Comparison of ENCODE assay signal across 8 cellular contexts in genomic region chr20:63736893-63737689, GRCh38. TPM values are rescaled to one million over a fixed set of nuclear protein-coding genes. Genes with fewer than 3 reads are reported as not detected.
DNase-seq lines count a peak whose midpoint lies in the region; ATAC-seq and TF ChIP-seq lines count a peak whose summit lies in the region.

No MANE protein-coding gene starts in this region.

- peak overlapping the region; percentile 9 to 52 (median 26) for H3K4me3 ChIP-seq in transverse colon

- intact Hi-C loops in transverse colon (cut with DNase I; ENCODE audit: low total_unique reads): no loop called here

- H3K36me3 ChIP-seq in transverse colon: no peaks in the 10 kb centered on the region

- ATAC-seq in HG03439 (IDR thresholded peaks at IDR 0.05; ENCODE audit: unreplicated experiment): no peak

- TF ChIP-seq EP300 in transverse colon (IDR thresholded peaks at IDR 0.05; ENCODE audit: low read depth): no peak

- peak overlapping the region; percentile 59 to 93 (median 82) for H3K27ac ChIP-seq in transverse colon

- in situ Hi-C loops in transverse colon (cut with MboI; ENCODE audit: low pct_ligation_motif_present in 1 of 4, low pct_unique_long_range_greater_than_20kb in 1 of 4, low sequenced_read_pairs in 3 of 4): no loop called here
- in situ Hi-C loops in G401 (cut with HindIII; ENCODE audit: low sequenced_read_pairs): no loop called here

- peak; percentile 56 for DNase-seq in activated naive CD4-positive, alpha-beta T cell treated with Interleukin-2 at 50 U/mL for 16 hours
- no peak for DNase-seq in activated naive CD4-positive, alpha-beta T cell treated with anti-CD3 and anti-CD28 coated beads, Interleukin-2, amount 50 U/mL, for 16 hours
- peak; percentile 41 to 43 for DNase-seq in activated CD8-positive, alpha-beta memory T cell treated with anti-CD3 and anti-CD28 coated beads for 1 hour (ENCODE audit: extremely low read depth in 1 of 2, low read depth in 1 of 2)
- DNase-seq in iPS-NIHi7 (ENCODE audit: extremely low spot score): peak; percentile 59
- peak; percentile 54 for DNase-seq in transverse colon
- no peak for DNase-seq in retina
- DNase-seq in G401 (ENCODE audit: low spot score): no peak

- no peaks in the 10 kb centered on the region for H3K27me3 ChIP-seq in transverse colon

- 28 to 80% methylated on average over 1 to 19 of the region's 30 CpGs for WGBS in transverse colon (ENCODE audit: low coverage in 1 of 2), 2 donors

- no peak for TF ChIP-seq POLR2A in transverse colon (IDR thresholded peaks at IDR 0.05)

- peaks cover 39 to 56% (median 48%) of the 10 kb centered on the region in 4 donors for H3K4me1 ChIP-seq in transverse colon

- no peak for TF ChIP-seq CTCF in transverse colon (IDR thresholded peaks at IDR 0.05)

- no peaks in the 10 kb centered on the region for H3K9me3 ChIP-seq in transverse colon

RNA-seq across cellular contexts. Expression of gene LIME1, which starts 0.6 kb away (rescaled TPM):
- 10 to 100 TPM; 24.4 to 91.1 (median 44.0) TPM for total RNA-seq in transverse colon
- 12.6 and 15.1 TPM in 2 replicates for total RNA-seq in G401 (2014; rRNA removed; shearing (Covaris generic))

RNA-seq across cellular contexts. Expression of gene SLC2A4RG, which starts 2.5 kb away (rescaled TPM):
- total RNA-seq in transverse colon: 10 to 100 TPM; 26.3 to 50.2 (median 47.7) TPM
- 71.8 and 118 TPM in 2 replicates for total RNA-seq in G401 (2014; rRNA removed; shearing (Covaris generic))

RNA-seq across cellular contexts. Expression of gene ZGPAT, which starts 29.3 kb away (rescaled TPM):
- total RNA-seq in transverse colon: 100 to 1,000 TPM in 2 of 4 donors, 10 to 100 TPM in 2; 29.1 to 346 (median 76.5) TPM
- 49.4 and 52.7 TPM in 2 replicates for total RNA-seq in G401 (2014; rRNA removed; shearing (Covaris generic))

RNA-seq across cellular contexts. Expression of gene ARFRP1, which starts 29.3 kb away (rescaled TPM):
- 10 to 100 TPM; 46.2 to 75.4 (median 56.2) TPM for total RNA-seq in transverse colon
- 33.0 and 36.7 TPM in 2 replicates for total RNA-seq in G401 (2014; rRNA removed; shearing (Covaris generic))

RNA-seq across cellular contexts. Expression of gene TNFRSF6B, which starts 40.6 kb away (rescaled TPM):
- 10 to 100 TPM in 3 of 4 donors, 1 to 10 TPM in 1; 4.2 to 34.4 (median 13.6) TPM for total RNA-seq in transverse colon
- not detected in 2 replicates for total RNA-seq in G401 (2014; rRNA removed; shearing (Covaris generic))

Comparison
In these comparisons a context has a peak if more than half of its experiments do, and no peak if none do; other contexts are left out.
1. DNase-seq: peak in activated naive CD4-positive, alpha-beta T cell treated with Interleukin-2 at 50 U/mL for 16 hours (single experiment), activated CD8-positive, alpha-beta memory T cell treated with anti-CD3 and anti-CD28 coated beads for 1 hour (2 of 2), iPS-NIHi7 (single experiment) and transverse colon (single experiment); none in activated naive CD4-positive, alpha-beta T cell treated with anti-CD3 and anti-CD28 coated beads, Interleukin-2, amount 50 U/mL, for 16 hours (single experiment), retina (single experiment) and G401 (single experiment).